17 cellular contexts compared by ENCODE assay signal in genomic region chr1:36453600-36454388, GRCh38. TPM values are rescaled to one million over a fixed set of nuclear protein-coding genes. Genes with fewer than 3 reads are reported as not detected.
"Had no signal": no experiment of that assay in that cellular context is flagged by ENCODE, and none has a peak within 500 bp of the region (broad histone marks: within the 10 kb centered on the region; RNA-seq: fewer than 3 reads in every experiment).

No MANE protein-coding gene starts in this region.

- H3K9me3 Mint-ChIP-seq: stimulated activated memory B cell treated with anti-CD40 and anti-IgM and Interleukin-4, amounts not matched to agents 10 μg/mL and 1 μg/mL and 100 μg/mL, for 72 hours had no signal

- H3K27me3 ChIP-seq: esophagus squamous epithelium, right atrium auricular region, transverse colon had no signal

- H3K27ac ChIP-seq: esophagus squamous epithelium, right atrium auricular region, transverse colon had no signal

- FAIRE-seq: bronchial epithelial cell, endometrium, TTC549 had no signal

- H3K9me3 ChIP-seq: esophagus squamous epithelium, right atrium auricular region, transverse colon had no signal

- H3K4me2 ChIP-seq: smooth muscle cell had no signal

- ATAC-seq: stimulated activated memory B cell treated with anti-CD40 and anti-IgM and Interleukin-4, amounts not matched to agents 10 μg/mL and 1 μg/mL and 100 μg/mL, for 72 hours had no signal

- H3K27me3 Mint-ChIP-seq: activated naive CD8-positive, alpha-beta T cell; stimulated activated memory B cell treated with anti-CD40 and anti-IgM and Interleukin-4, amounts not matched to agents 10 μg/mL and 1 μg/mL and 100 μg/mL, for 72 hours had no signal

- H3K27ac Mint-ChIP-seq: activated naive CD8-positive, alpha-beta T cell; stimulated activated memory B cell treated with anti-CD40 and anti-IgM and Interleukin-4, amounts not matched to agents 10 μg/mL and 1 μg/mL and 100 μg/mL, for 72 hours had no signal

- DNase-seq: activated CD8-positive, alpha-beta memory T cell treated with anti-CD3 and anti-CD28 coated beads for 24 hours; aorta; esophagus squamous epithelium; foreskin fibroblast; glutamatergic neuron; T-helper 2 cell; transverse colon had no signal

- H3K4me3 Mint-ChIP-seq: activated naive CD8-positive, alpha-beta T cell; stimulated activated memory B cell treated with anti-CD40 and anti-IgM and Interleukin-4, amounts not matched to agents 10 μg/mL and 1 μg/mL and 100 μg/mL, for 72 hours had no signal

- H3K4me3 ChIP-seq: esophagus squamous epithelium, right atrium auricular region, smooth muscle cell, transverse colon had no signal

RNA-seq across cellular contexts. Expression of gene CSF3R, which starts 28.9 kb away (rescaled TPM):
- total RNA-seq: chondrocyte, dermis microvascular lymphatic vessel endothelial cell, myocyte had no signal
